ENCODE assay signal across 20 cellular contexts in genomic region chr7:6128205-6128604, GRCh38.
"Had no signal": no experiment of that assay in that cellular context is flagged by ENCODE, and none has a peak within 500 bp of the region (broad histone marks: within the 10 kb centered on the region; RNA-seq: fewer than 3 reads in every experiment).

No MANE protein-coding gene starts in this region.

- H3K9ac ChIP-seq: parathyroid adenoma had no signal

- H3K4me3 ChIP-seq: gastroesophageal sphincter, hepatocyte, SJSA1, tibial nerve had no signal

- H3K9me3 Mint-ChIP-seq: activated naive CD8-positive, alpha-beta T cell treated with anti-CD3 and anti-CD28 coated beads for 36 hours; effector memory CD8-positive, alpha-beta T cell; stimulated activated effector memory CD8-positive, alpha-beta T cell treated with anti-CD3 and anti-CD28 coated beads, Interleukin-12 subunit alpha, Interleukin-12 subunit beta, amount 100 ng/mL, for 72 hours had no signal

- H3K27me3 Mint-ChIP-seq: activated naive CD8-positive, alpha-beta T cell treated with anti-CD3 and anti-CD28 coated beads for 36 hours; effector memory CD8-positive, alpha-beta T cell; naive B cell had no signal

- DNase-seq: activated CD4-positive, alpha-beta T cell treated with anti-CD3 and anti-CD28 coated beads, Interleukin-2, amount 50 U/mL, for 1 hour; activated gamma-delta T cell; activated naive CD8-positive, alpha-beta T cell treated with anti-CD3 and anti-CD28 coated beads for 36 hours; activated T-cell treated with anti-CD3 and anti-CD28 coated beads, Interleukin-2, amount 50 U/mL, for 1 hour; dermis blood vessel endothelial cell; effector memory CD8-positive, alpha-beta T cell; mammary epithelial cell; naive B cell; stimulated activated CD4-positive, alpha-beta T cell treated with anti-CD3 and anti-CD28 coated beads, Interleukin-12 subunit alpha, Interleukin-12 subunit beta, amount 100 ng/mL, for 4 hours; stimulated activated CD4-positive, alpha-beta T cell treated with anti-CD3 and anti-CD28 coated beads, Interleukin-2, amount 100 ng/mL, for 24 hours had no signal

- H3K4me1 ChIP-seq: gastroesophageal sphincter, parathyroid adenoma, SJSA1 had no signal

- ATAC-seq: activated CD4-positive, CD25-positive, alpha-beta regulatory T cell treated with anti-CD3 and anti-CD28 coated beads, Interleukin-2, amount 50 U/mL, for 24 hours; effector memory CD8-positive, alpha-beta T cell; gastroesophageal sphincter; left lobe of liver; stimulated activated effector memory CD8-positive, alpha-beta T cell treated with anti-CD3 and anti-CD28 coated beads, Interleukin-12 subunit alpha, Interleukin-12 subunit beta, amount 100 ng/mL, for 72 hours had no signal

- H2AFZ ChIP-seq: hepatocyte, parathyroid adenoma had no signal

- FAIRE-seq: bronchial epithelial cell, keratinocyte had no signal

- H3K9me3 ChIP-seq: gastroesophageal sphincter had no signal

- H3K27me3 ChIP-seq: gastroesophageal sphincter, hepatocyte, SJSA1, tibial nerve had no signal

- H3K27ac Mint-ChIP-seq: activated naive CD8-positive, alpha-beta T cell treated with anti-CD3 and anti-CD28 coated beads for 36 hours had no signal

- H3K4me3 Mint-ChIP-seq: activated naive CD8-positive, alpha-beta T cell treated with anti-CD3 and anti-CD28 coated beads for 36 hours; effector memory CD8-positive, alpha-beta T cell; naive B cell; stimulated activated effector memory CD8-positive, alpha-beta T cell treated with anti-CD3 and anti-CD28 coated beads, Interleukin-12 subunit alpha, Interleukin-12 subunit beta, amount 100 ng/mL, for 72 hours had no signal

- H3K27ac ChIP-seq: gastroesophageal sphincter, parathyroid adenoma, SJSA1, tibial nerve had no signal

- H3K4me2 ChIP-seq: hepatocyte had no signal
